ENCODE assay signal across 8 cellular contexts in the genomic region with DNA sequence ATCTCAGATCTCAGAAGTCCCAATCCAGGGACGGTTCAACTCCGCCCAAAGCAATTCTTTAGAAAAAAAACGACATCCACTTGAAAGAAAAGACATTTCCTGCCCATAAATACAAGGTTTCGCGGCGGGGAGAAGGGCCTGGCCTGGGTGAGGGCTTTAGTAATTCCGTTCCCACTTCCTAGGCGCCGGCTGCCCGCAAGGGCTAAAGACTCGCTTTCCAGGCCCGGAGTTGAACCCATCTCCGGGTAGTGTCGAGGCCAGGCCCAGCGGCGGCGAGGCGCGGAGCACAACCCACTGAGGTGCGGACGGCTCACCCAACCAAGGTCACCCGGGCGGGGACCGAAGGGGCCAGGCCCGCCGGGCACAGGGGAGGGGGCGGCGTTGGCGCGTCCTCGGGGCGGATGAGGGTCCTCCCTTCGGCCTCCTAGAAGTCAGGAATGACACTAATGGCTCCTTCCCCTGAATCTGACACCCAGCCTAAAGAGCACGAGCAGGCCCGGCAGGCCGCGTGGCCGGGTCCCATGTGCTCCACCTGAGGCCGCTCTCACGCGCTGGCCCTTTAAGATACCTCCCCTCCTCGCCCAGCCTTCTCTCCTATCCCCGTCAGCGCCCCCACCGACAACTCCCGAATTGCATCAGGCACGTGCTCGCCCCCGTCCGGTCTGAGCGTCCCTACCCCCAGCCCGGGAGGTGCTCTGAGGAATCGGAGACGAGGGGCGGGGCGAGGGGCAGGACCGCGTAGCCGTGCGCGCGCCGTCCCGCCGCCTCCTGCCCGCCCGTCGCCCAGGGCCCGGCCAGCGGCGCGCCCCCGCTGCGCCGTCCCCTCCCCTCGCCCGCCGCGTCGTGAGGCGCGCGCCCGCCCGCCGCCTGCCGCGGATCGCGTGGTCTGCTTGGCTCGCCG. TPM values are rescaled to one million over a fixed set of nuclear protein-coding genes. Genes with fewer than 3 reads are reported as not detected.
DNase-seq lines count a peak whose midpoint lies in the region; ATAC-seq and TF ChIP-seq lines count a peak whose summit lies in the region.

No MANE protein-coding gene starts in this region.

- no peaks in the 10 kb centered on the region for H3K36me3 Mint-ChIP-seq in CD14-positive monocyte
- H3K36me3 Mint-ChIP-seq in activated CD4-positive, alpha-beta T cell treated with anti-CD3 and anti-CD28 coated beads, Interleukin-2, amount 10 ng/mL, durations not matched to agents 24 days and 14 days (ENCODE audit: low read depth), result peaks cover 14% of the 10 kb centered on the region

- ATAC-seq in GM19328 (IDR thresholded peaks at IDR 0.05; ENCODE audit: unreplicated experiment) (peak; percentile 89), HG03469 (IDR thresholded peaks at IDR 0.05; ENCODE audit: unreplicated experiment) (peak; percentile 82), left colon (peak; percentile 85)

- DNase-seq in CD14-positive monocyte (ENCODE audit: low spot score) (peak; percentile 99), NCI-H524 treated with DMSO at 0.1 percent for 48 hours (lab: John Stamatoyannopoulos, UW) (peak; percentile 81), coronary artery (ENCODE audit: low spot score) (peak; percentile 99), left colon (peak; percentile 100)
- DNase-seq in activated CD4-positive, alpha-beta T cell treated with anti-CD3 and anti-CD28 coated beads, Interleukin-2, amount 10 ng/mL, durations not matched to agents 24 days and 14 days, result peak; percentile 100
- DNase-seq in stimulated activated CD4-positive, alpha-beta T cell treated with anti-CD3 and anti-CD28 coated beads, Interleukin-1b, Interleukin-23, amount 100 ng/mL, for 4 hours (ENCODE audit: low read depth in 2 of 2), result peak; percentile 99

- peaks cover 40% of the 10 kb centered on the region for H3K4me1 Mint-ChIP-seq in CD14-positive monocyte
- peaks cover 38% of the 10 kb centered on the region for H3K4me1 Mint-ChIP-seq in activated CD4-positive, alpha-beta T cell treated with anti-CD3 and anti-CD28 coated beads, Interleukin-2, amount 10 ng/mL, durations not matched to agents 24 days and 14 days

- intact Hi-C loops in CD14-positive monocyte (cut with micrococcal nuclease) (loop anchor here (2.0 to 5.0 kb wide), 3 partner anchors 37 to 72 kb away; no protein-coding TSS in a partner anchor), left colon (cut with DNase I, micrococcal nuclease) (no loop called here)
- intact Hi-C loops in activated CD4-positive, alpha-beta T cell treated with anti-CD3 and anti-CD28 coated beads, Interleukin-2, amount 10 ng/mL, durations not matched to agents 24 days and 14 days (cut with micrococcal nuclease), result loop anchor here (1.0 to 5.0 kb wide), 9 partner anchors 58 to 717 kb away; a partner anchor contains a TSS

- TF ChIP-seq CTCF in CD14-positive monocyte (IDR thresholded peaks at IDR 0.05) (no peak), coronary artery (IDR thresholded peaks at IDR 0.05) (no peak)

- no peaks in the 10 kb centered on the region for H3K9me3 Mint-ChIP-seq in CD14-positive monocyte
- no peaks in the 10 kb centered on the region for H3K9me3 Mint-ChIP-seq in activated CD4-positive, alpha-beta T cell treated with anti-CD3 and anti-CD28 coated beads, Interleukin-2, amount 10 ng/mL, durations not matched to agents 24 days and 14 days

- peak overlapping the region; percentile 90 to 93 for H3K4me3 Mint-ChIP-seq in CD14-positive monocyte
- peak overlapping the region; percentile 92 for H3K4me3 Mint-ChIP-seq in activated CD4-positive, alpha-beta T cell treated with anti-CD3 and anti-CD28 coated beads, Interleukin-2, amount 10 ng/mL, durations not matched to agents 24 days and 14 days

- peak overlapping the region; percentile 95 for H3K4me3 ChIP-seq in coronary artery

- peak overlapping the region; percentile 97 to 100 for H3K27ac ChIP-seq in coronary artery

- no peaks in the 10 kb centered on the region for H3K27me3 Mint-ChIP-seq in CD14-positive monocyte (ENCODE audit: low read depth in 3 of 3)
- H3K27me3 Mint-ChIP-seq in activated CD4-positive, alpha-beta T cell treated with anti-CD3 and anti-CD28 coated beads, Interleukin-2, amount 10 ng/mL, durations not matched to agents 24 days and 14 days, result no peaks in the 10 kb centered on the region

- H3K27ac Mint-ChIP-seq in CD14-positive monocyte, result peak overlapping the region; percentile 87 to 96 (median 94)
- H3K27ac Mint-ChIP-seq in activated CD4-positive, alpha-beta T cell treated with anti-CD3 and anti-CD28 coated beads, Interleukin-2, amount 10 ng/mL, durations not matched to agents 24 days and 14 days, result peak overlapping the region; percentile 99

RNA-seq across cellular contexts. Expression of a gene that starts 0.5 kb away (rescaled TPM):
- 1 to 10 TPM; 4.7 to 5.8 TPM for polyA plus RNA-seq in CD14-positive monocyte
- total RNA-seq in activated CD4-positive, alpha-beta T cell treated with anti-CD3 and anti-CD28 coated beads, Interleukin-2, amount 10 ng/mL, durations not matched to agents 24 days and 14 days, result 331 and 348 TPM in 2 replicates
- total RNA-seq in left colon, result 100 to 1,000 TPM; 118 to 161 TPM

Comparison
In these comparisons a context has a peak if more than half of its experiments do, and no peak if none do; other contexts are left out.
1. Peak in every context shown above with its lines: DNase-seq, ATAC-seq, H3K4me3 ChIP-seq and H3K27ac ChIP-seq.
2. intact Hi-C loops: an anchor here in CD14-positive monocyte (2.0 to 5.0 kb wide) and activated CD4-positive, alpha-beta T cell treated with anti-CD3 and anti-CD28 coated beads, Interleukin-2, amount 10 ng/mL, durations not matched to agents 24 days and 14 days (1.0 to 5.0 kb wide); none called in left colon.